22 cellular contexts compared by ENCODE assay signal in the genomic region with DNA sequence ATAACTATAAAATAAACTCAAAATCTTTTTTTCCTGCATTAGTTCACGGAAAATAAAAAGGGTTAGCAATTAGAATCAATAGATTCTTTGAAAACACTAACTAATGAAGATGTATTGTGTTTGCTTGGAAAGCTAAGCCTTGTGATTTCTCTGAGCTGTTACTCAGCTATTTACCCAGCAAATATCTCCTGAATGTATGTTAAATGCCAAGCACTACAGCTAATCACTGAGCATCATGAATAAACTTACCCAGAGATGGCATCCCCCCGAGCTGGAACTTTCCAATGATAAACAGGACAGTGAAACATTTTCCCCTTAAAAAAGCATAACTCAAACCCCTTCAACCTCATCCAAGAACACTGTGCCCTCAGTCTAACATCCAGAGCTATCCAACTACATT.
"Had no signal": no experiment of that assay in that cellular context is flagged by ENCODE, and none has a peak within 500 bp of the region (broad histone marks: within the 10 kb centered on the region; RNA-seq: fewer than 3 reads in every experiment).

No MANE protein-coding gene starts in this region.

- H3K27ac ChIP-seq: breast epithelium, PC-9, SK-N-MC had no signal

- H3K4me2 ChIP-seq: PC-9 had no signal

- ATAC-seq: activated T-cell treated with anti-CD3 and anti-CD28 coated beads, Interleukin-2, amount 50 U/mL, for 4 hours; K562; T-cell had no signal

- H3K4me1 ChIP-seq: breast epithelium had no signal

- H3K4me3 ChIP-seq: breast epithelium, K562, PC-9, SK-N-MC had no signal

- H3K9me3 ChIP-seq: breast epithelium had no signal

- DNase-seq: activated CD4-positive, alpha-beta memory T cell treated with anti-CD3 and anti-CD28 coated beads for 36 hours; activated CD4-positive, alpha-beta T cell treated with anti-CD3 and anti-CD28 coated beads, Interleukin-2, amount 10 ng/mL, durations not matched to agents 7 days and 5 days; activated CD4-positive, CD25-positive, alpha-beta regulatory T cell; activated CD8-positive, alpha-beta memory T cell treated with anti-CD3 and anti-CD28 coated beads for 24 hours; activated effector memory CD4-positive, alpha-beta T cell treated with anti-CD3 and anti-CD28 coated beads, Interleukin-2, amount 50 U/mL, for 16 hours; activated naive CD4-positive, alpha-beta T cell treated with Interleukin-2 at 50 U/mL for 16 hours; activated T-cell treated with anti-CD3 and anti-CD28 coated beads, Interleukin-2, amount 50 U/mL, for 4 hours; caudate nucleus; Karpas-422; MM.1S; NCI-H1105 treated with DMSO at 0.1 percent for 48 hours; NCI-H2171 treated with DMSO at 0.1 percent for 48 hours; NCI-H226; NCI-H526; PC-9; SIG-M5; T-cell; T-helper 2 cell; T1000 had no signal

- H3K36me3 ChIP-seq: breast epithelium had no signal

- H2AFZ ChIP-seq: PC-9 had no signal

- H3K27me3 ChIP-seq: breast epithelium had no signal
